1 cellular context compared by ENCODE assay signal in the genomic region with DNA sequence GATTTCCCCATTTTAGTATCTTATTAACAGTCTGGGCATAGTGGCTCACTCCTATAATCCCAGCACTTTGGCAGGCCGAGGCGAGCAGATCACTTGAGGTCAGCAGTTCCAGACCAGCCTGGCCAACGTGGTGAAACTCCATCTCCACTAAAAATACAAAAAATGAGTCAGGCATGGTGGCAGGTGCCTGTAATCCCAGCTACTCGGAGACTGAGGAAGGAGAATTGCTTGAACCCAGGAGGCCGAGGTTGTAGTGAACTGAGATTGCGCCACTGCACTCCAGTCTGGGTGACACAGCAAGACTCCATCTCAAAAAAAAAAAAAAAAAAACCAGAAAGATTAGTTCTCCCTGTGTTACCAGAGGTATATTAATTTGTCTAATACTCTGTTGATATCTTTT. TPM values are rescaled to one million over a fixed set of nuclear protein-coding genes. Genes with fewer than 3 reads are reported as not detected.
"Had no signal": no experiment of that assay in that cellular context is flagged by ENCODE, and none has a peak within 500 bp of the region (broad histone marks: within the 10 kb centered on the region; RNA-seq: fewer than 3 reads in every experiment).

No MANE protein-coding gene starts in this region.

RNA-seq across cellular contexts. Expression of gene NSUN7, which starts 52.3 kb away (rescaled TPM):
- polyA plus RNA-seq: naive thymus-derived CD4-positive, alpha-beta T cell had no signal
